In genomic region chr13:66775196-66775595, GRCh38 we compare ENCODE assay signal across 9 cellular contexts.
"Had no signal": no experiment of that assay in that cellular context is flagged by ENCODE, and none has a peak within 500 bp of the region (broad histone marks: within the 10 kb centered on the region; RNA-seq: fewer than 3 reads in every experiment).

No MANE protein-coding gene starts in this region.

- H3K4me3 ChIP-seq: GM23338, HAP-1 had no signal

- H3K36me3 ChIP-seq: HAP-1 had no signal

- H3K36me3 Mint-ChIP-seq: IgD-negative memory B cell had no signal

- H3K27ac Mint-ChIP-seq: GM23338, HFFc6, IgD-negative memory B cell had no signal

- H3K27me3 Mint-ChIP-seq: IgD-negative memory B cell had no signal

- ATAC-seq: GM23338, HCT116 had no signal

- H3K9me3 ChIP-seq: HAP-1 had no signal

- FAIRE-seq: HTR-8/SVneo had no signal

- H3K9ac ChIP-seq: KMS-11 had no signal

- H3K9me3 Mint-ChIP-seq: GM23338, HFFc6 had no signal

- H3K4me1 Mint-ChIP-seq: GM23338, IgD-negative memory B cell had no signal

- H3K4me2 ChIP-seq: GM23338, KMS-11 had no signal

- DNase-seq: H7, HFFc6, KBM-7 had no signal

- H3K4me3 Mint-ChIP-seq: GM23338, HFFc6, IgD-negative memory B cell had no signal

- H2AFZ ChIP-seq: GM23338 had no signal

- H3K27ac ChIP-seq: KMS-11 had no signal
